In the genomic region with DNA sequence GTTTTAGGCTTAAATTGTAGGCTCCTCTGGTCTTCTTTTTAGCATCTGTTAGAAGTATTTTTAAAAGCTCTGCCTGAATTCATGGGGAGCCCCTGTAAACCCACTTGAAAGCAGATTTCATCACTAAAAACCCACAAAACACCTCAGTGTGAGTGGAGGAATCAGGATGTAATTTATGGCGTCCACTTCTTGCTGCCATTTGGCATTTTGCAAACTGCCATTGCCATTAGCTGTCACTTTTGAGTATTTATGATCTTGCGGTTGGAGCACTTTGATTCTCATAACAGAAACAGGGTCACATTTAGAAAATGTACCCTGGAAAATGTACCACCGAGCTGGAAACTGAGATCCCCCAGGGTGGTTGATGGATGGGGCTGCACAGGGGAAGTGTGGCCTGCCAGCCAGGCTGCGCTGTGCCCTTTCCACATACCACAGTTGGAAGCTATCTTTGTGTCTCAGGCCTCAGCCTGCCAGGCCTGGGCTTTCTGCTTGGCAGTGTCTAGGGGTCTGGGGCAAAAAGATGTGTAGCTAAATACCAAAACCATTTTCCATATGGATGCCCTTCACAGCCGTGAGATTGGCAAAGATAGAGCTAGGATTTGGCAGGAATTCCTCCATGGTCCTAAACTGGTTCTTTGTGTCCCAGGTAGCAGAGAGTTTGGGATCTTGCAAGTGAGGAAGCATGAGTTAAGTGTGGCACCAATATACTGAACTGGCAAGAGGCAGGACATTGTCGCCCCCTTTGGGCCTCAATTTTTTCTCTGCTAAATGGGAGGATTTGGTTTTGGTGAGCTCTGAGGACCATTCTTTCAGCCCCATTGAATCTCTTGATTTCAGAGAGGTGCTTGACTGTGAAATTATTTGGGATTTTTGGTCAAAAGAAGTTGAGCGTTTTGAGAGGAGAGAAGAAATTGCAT, we compare ENCODE assay signal across 21 cellular contexts. TPM values are rescaled to one million over a fixed set of nuclear protein-coding genes. Genes with fewer than 3 reads are reported as not detected.
A peak's percentile ranks its signal among the peaks of the same experiment; 100 is the strongest.
DNase-seq lines count a peak whose midpoint lies in the region; ATAC-seq and TF ChIP-seq lines count a peak whose summit lies in the region.
"Had no signal": no experiment of that assay in that cellular context is flagged by ENCODE, and none has a peak within 500 bp of the region (broad histone marks: within the 10 kb centered on the region; RNA-seq: fewer than 3 reads in every experiment).

No MANE protein-coding gene starts in this region.

- no peaks in the 10 kb centered on the region for H3K27me3 ChIP-seq in esophagus muscularis mucosa
- H3K27me3 ChIP-seq: dorsolateral prefrontal cortex, spleen, upper lobe of left lung had no signal

- no peak for TF ChIP-seq POLR2A in esophagus muscularis mucosa (IDR thresholded peaks at IDR 0.05; ENCODE audit: low read depth)

- H3K27me3 Mint-ChIP-seq in activated CD4-positive, alpha-beta T cell treated with anti-CD3 and anti-CD28 coated beads for 36 hours = no peaks in the 10 kb centered on the region
- H3K27me3 Mint-ChIP-seq: naive B cell, progenitor cell of endocrine pancreas had no signal

- H3K4me1 Mint-ChIP-seq in activated CD4-positive, alpha-beta T cell treated with anti-CD3 and anti-CD28 coated beads for 36 hours = peaks cover 33% of the 10 kb centered on the region

- H3K4me3 ChIP-seq in OCI-LY7 (ENCODE audit: low read depth, low read length, poor library complexity, severe bottlenecking) = no peak overlapping the region
- no peak overlapping the region for H3K4me3 ChIP-seq in esophagus muscularis mucosa
- H3K4me3 ChIP-seq: dorsolateral prefrontal cortex, lung, SK-N-MC, spleen, upper lobe of left lung had no signal

- no peak overlapping the region for H3K4me2 ChIP-seq in OCI-LY7 (ENCODE audit: low read length)

- CTCF ChIA-PET in activated CD4-positive, alpha-beta T cell treated with anti-CD3 and anti-CD28 coated beads for 36 hours (lab: Charles Lee) = interaction anchor here (0.6 to 1.6 kb wide), 5 partner anchors 39 to 164 kb away, joined by 3 to 7 read pairs (median 4); partner anchors contain the start of gene GALNT10
- CTCF ChIA-PET in OCI-LY7 (lab: Charles Lee; ENCODE audit: unreplicated experiment) = no interaction called here

- H3K4me1 ChIP-seq in OCI-LY7 (ENCODE audit: insufficient read depth, low read length, poor library complexity, severe bottlenecking) (peaks cover 16% of the 10 kb centered on the region), esophagus muscularis mucosa (peaks cover 9 to 30% (median 24%) of the 10 kb centered on the region in 4 donors)
- H3K4me1 ChIP-seq: upper lobe of left lung had no signal

- intact Hi-C loops in activated CD4-positive, alpha-beta T cell treated with anti-CD3 and anti-CD28 coated beads for 36 hours (cut with DNase I, micrococcal nuclease) = loop anchor here in 1 of 2 experiments (1.0 kb wide), 1 partner anchor 164 kb away; no protein-coding TSS in a partner anchor
- intact Hi-C loops in OCI-LY7 (cut with micrococcal nuclease; ENCODE audit: unreplicated experiment) = no loop called here
- intact Hi-C loops in esophagus muscularis mucosa (cut with DNase I) = no loop called here

- no peaks in the 10 kb centered on the region for H3K9me2 ChIP-seq in OCI-LY7 (ENCODE audit: insufficient read depth, low read length)

- H2AFZ ChIP-seq in OCI-LY7 (ENCODE audit: low read length) = no peak overlapping the region

- H3K36me3 ChIP-seq in OCI-LY7 (ENCODE audit: insufficient read depth, low read length) (no peaks in the 10 kb centered on the region), esophagus muscularis mucosa (no peaks in the 10 kb centered on the region)
- H3K36me3 ChIP-seq: spleen, upper lobe of left lung had no signal

- peak; percentile 44 for ATAC-seq in activated CD4-positive, alpha-beta T cell treated with anti-CD3 and anti-CD28 coated beads for 36 hours
- ATAC-seq in GM21825 (IDR thresholded peaks at IDR 0.05; ENCODE audit: unreplicated experiment) (no peak), GM19023 (IDR thresholded peaks at IDR 0.05; ENCODE audit: unreplicated experiment) (no peak)

- no peak overlapping the region for H3K4me3 Mint-ChIP-seq in activated CD4-positive, alpha-beta T cell treated with anti-CD3 and anti-CD28 coated beads for 36 hours

- no peak overlapping the region for H3K27ac Mint-ChIP-seq in activated CD4-positive, alpha-beta T cell treated with anti-CD3 and anti-CD28 coated beads for 36 hours
- H3K27ac Mint-ChIP-seq: progenitor cell of endocrine pancreas had no signal

- no TSS peak for BruUV-seq in OCI-LY7 (replicated peaks; lab: Mats Ljungman, UMichigan)

- no peak for TF ChIP-seq EP300 in esophagus muscularis mucosa (IDR thresholded peaks at IDR 0.05)

- H4K20me1 ChIP-seq in OCI-LY7 (ENCODE audit: insufficient read depth, low read length) = no peaks in the 10 kb centered on the region; the same call in 1 of the 2 replicates

- TF ChIP-seq CTCF in GM12873 (IDR thresholded peaks at IDR 0.05; ENCODE audit: insufficient read depth, low read depth, low read length, missing control alignments) = peak; percentile 30
- TF ChIP-seq CTCF in OCI-LY7 (conservative IDR thresholded peaks at IDR 0.05; ENCODE audit: low read length) = peak; percentile 45; the same call in 1 of the 2 replicates
- no peak for TF ChIP-seq CTCF in esophagus muscularis mucosa (IDR thresholded peaks at IDR 0.05)

- H3K9me3 Mint-ChIP-seq in activated CD4-positive, alpha-beta T cell treated with anti-CD3 and anti-CD28 coated beads for 36 hours (ENCODE audit: low read depth) = no peaks in the 10 kb centered on the region
- H3K9me3 Mint-ChIP-seq: naive B cell had no signal

- POLR2A ChIA-PET in activated CD4-positive, alpha-beta T cell treated with anti-CD3 and anti-CD28 coated beads for 36 hours (lab: Charles Lee) = no interaction called here
- POLR2A ChIA-PET in OCI-LY7 (lab: Charles Lee) = no interaction called here

- H3K79me2 ChIP-seq in OCI-LY7 (ENCODE audit: insufficient read depth, low read depth, low read length) = no peaks in the 10 kb centered on the region

- H3K27ac ChIP-seq in OCI-LY7 (ENCODE audit: low read depth, low read length, poor library complexity, severe bottlenecking) (no peak overlapping the region), esophagus muscularis mucosa (replicated peaks in 1 of 4) (no peak overlapping the region)
- H3K27ac ChIP-seq: dorsolateral prefrontal cortex, SK-N-MC, upper lobe of left lung had no signal

- WGBS in esophagus muscularis mucosa = 90% methylated on average over 6 of the region's 7 CpGs

- H3K9me3 ChIP-seq in OCI-LY7 (ENCODE audit: low read length) (no peaks in the 10 kb centered on the region), esophagus muscularis mucosa (no peaks in the 10 kb centered on the region)
- H3K9me3 ChIP-seq: spleen, upper lobe of left lung had no signal

- peak; percentile 50 for DNase-seq in activated CD4-positive, alpha-beta T cell treated with anti-CD3 and anti-CD28 coated beads for 36 hours
- no peak for DNase-seq in activated CD4-positive, alpha-beta T cell treated with anti-CD3 and anti-CD28 coated beads, Interleukin-2, amount 50 U/mL, for 48 hours
- DNase-seq in OCI-LY7 (ENCODE audit: low spot score) = no peak
- peak; percentile 55 for DNase-seq in esophagus muscularis mucosa (ENCODE audit: extremely low spot score)
- no peak for DNase-seq in NK-92 treated with Interleukin-12 subunit alpha and Interleukin-12 subunit beta, amount 100 ng/mL, for 24 hours (lab: John Stamatoyannopoulos, UW)
- DNase-seq: 8988T; activated gamma-delta T cell treated with Interleukin-2 at 50 U/mL for 16 hours; dorsolateral prefrontal cortex; glutamatergic neuron; KG1; naive B cell; NCI-H1105; spleen; stimulated activated naive CD4-positive, alpha-beta T cell; upper lobe of left lung had no signal

- no peaks in the 10 kb centered on the region for H3K36me3 Mint-ChIP-seq in activated CD4-positive, alpha-beta T cell treated with anti-CD3 and anti-CD28 coated beads for 36 hours (ENCODE audit: low read depth)
- H3K36me3 Mint-ChIP-seq: naive B cell had no signal

RNA-seq across cellular contexts. Expression of gene GALNT10, which starts 46.2 kb away (rescaled TPM):
- total RNA-seq in activated CD4-positive, alpha-beta T cell treated with anti-CD3 and anti-CD28 coated beads for 36 hours = 10 to 100 TPM; 29.9 to 49.1 TPM
- 6.6 and 7.3 TPM in 2 replicates for total RNA-seq in OCI-LY7 (2014; rRNA removed; shearing (Covaris generic))
- total RNA-seq in OCI-LY7 (2022) = 16.3 and 20.6 TPM in 2 replicates
- 10 to 100 TPM; 21.4 to 49.8 (median 44.7) TPM for total RNA-seq in esophagus muscularis mucosa

Comparison
In these comparisons a context has a peak if more than half of its experiments do, and no peak if none do; other contexts are left out.
1. DNase-seq: peak in activated CD4-positive, alpha-beta T cell treated with anti-CD3 and anti-CD28 coated beads for 36 hours (single experiment) and esophagus muscularis mucosa (single experiment); none in activated CD4-positive, alpha-beta T cell treated with anti-CD3 and anti-CD28 coated beads, Interleukin-2, amount 50 U/mL, for 48 hours (0 of 2), OCI-LY7 (single experiment) and NK-92 treated with Interleukin-12 subunit alpha and Interleukin-12 subunit beta, amount 100 ng/mL, for 24 hours (single experiment).
2. CTCF ChIP-seq: peak in GM12873 (single experiment) and OCI-LY7 (single experiment); none in esophagus muscularis mucosa (0 of 3).